ENCODE assay signal across 19 cellular contexts in the genomic region with DNA sequence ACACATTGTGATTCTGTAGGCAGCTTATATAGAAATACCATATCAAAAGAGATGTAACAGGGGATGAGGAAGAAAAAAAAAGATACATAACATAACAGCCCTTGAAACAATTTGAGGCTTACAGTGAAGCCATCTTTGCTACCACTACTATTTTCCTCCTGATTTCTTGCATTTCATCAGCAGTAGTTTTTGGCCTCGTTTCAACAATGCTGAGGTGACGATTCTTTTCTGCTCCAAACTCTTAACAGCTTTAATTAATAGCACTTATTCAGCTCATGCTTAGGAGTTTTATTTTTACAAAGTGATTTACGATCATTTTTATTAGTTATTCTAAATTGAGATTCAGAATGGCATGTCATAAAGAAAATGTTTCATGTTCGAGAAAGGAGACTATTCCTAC.
"Had no signal": no experiment of that assay in that cellular context is flagged by ENCODE, and none has a peak within 500 bp of the region (broad histone marks: within the 10 kb centered on the region; RNA-seq: fewer than 3 reads in every experiment).

No MANE protein-coding gene starts in this region.

- H3K4me1 ChIP-seq: colonic mucosa, parathyroid adenoma, prostate gland, testis, transverse colon had no signal

- H3K4me3 ChIP-seq: colonic mucosa, hepatocyte, prostate gland, testis, transverse colon had no signal

- H2AFZ ChIP-seq: hepatocyte, parathyroid adenoma had no signal

- H3K79me2 ChIP-seq: hepatocyte, parathyroid adenoma had no signal

- H3K9ac ChIP-seq: parathyroid adenoma had no signal

- H3K36me3 ChIP-seq: colonic mucosa, prostate gland, transverse colon had no signal

- DNase-seq: colonic mucosa; dermis blood vessel endothelial cell; foreskin melanocyte; head of caudate nucleus; mammary epithelial cell; naive thymus-derived CD4-positive, alpha-beta T cell; nephron progenitor cell; retina; stimulated activated CD4-positive, alpha-beta T cell treated with anti-CD3 and anti-CD28 coated beads, Interleukin-2, amount 100 ng/mL, for 24 hours; stimulated activated CD4-positive, alpha-beta T cell treated with anti-CD3 and anti-CD28 coated beads, Interleukin-4, amount 100 ng/mL, for 4 hours; stimulated activated naive B cell treated with anti-CD40 and anti-IgM and Interleukin-4, amounts not matched to agents 10 μg/mL and 1 μg/mL and 100 μg/mL, for 72 hours; stimulated activated naive CD8-positive, alpha-beta T cell treated with anti-CD3 and anti-CD28 coated beads, Interleukin-15, amount 100 ng/mL, for 72 hours; testis; transverse colon had no signal

- ATAC-seq: left lobe of liver; naive thymus-derived CD4-positive, alpha-beta T cell; sciatic nerve; stimulated activated naive B cell treated with anti-CD40 and anti-IgM and Interleukin-4, amounts not matched to agents 10 μg/mL and 1 μg/mL and 100 μg/mL, for 72 hours; stimulated activated naive CD8-positive, alpha-beta T cell treated with anti-CD3 and anti-CD28 coated beads, Interleukin-15, amount 100 ng/mL, for 72 hours had no signal

- H3K27ac ChIP-seq: colonic mucosa, hepatocyte, parathyroid adenoma, prostate gland, testis, transverse colon had no signal

- H3K27me3 ChIP-seq: colonic mucosa, hepatocyte, testis, transverse colon had no signal

- H3K4me2 ChIP-seq: hepatocyte had no signal

- H3K9me3 ChIP-seq: colonic mucosa, prostate gland, testis, transverse colon had no signal
